ENCODE assay signal across 27 cellular contexts in genomic region chr17:6462692-6463091, GRCh38. TPM values are rescaled to one million over a fixed set of nuclear protein-coding genes. Genes with fewer than 3 reads are reported as not detected.
DNase-seq lines count a peak whose midpoint lies in the region; ATAC-seq, FAIRE-seq and TF ChIP-seq lines count a peak whose summit lies in the region.
"Had no signal": no experiment of that assay in that cellular context is flagged by ENCODE, and none has a peak within 500 bp of the region (broad histone marks: within the 10 kb centered on the region; RNA-seq: fewer than 3 reads in every experiment).

No MANE protein-coding gene starts in this region.

- H4K91ac ChIP-seq in H1 (replicated peaks; ENCODE audit: insufficient read length, low read length) (peak overlapping the region; percentile 70), neuronal stem cell (ENCODE audit: low read depth, low read length, poor library complexity) (no peak overlapping the region)

- ATAC-seq in Right ventricle myocardium inferior, result no peak
- ATAC-seq in right cardiac atrium, result no peak
- no peak for ATAC-seq in GM18873 (IDR thresholded peaks at IDR 0.05; ENCODE audit: low FRiP score, unreplicated experiment)

- no peaks in the 10 kb centered on the region for H3K79me2 ChIP-seq in H1 (ENCODE audit: control insufficient read depth in 1 of 2, insufficient read depth in 2 of 2, low read length in 2 of 2)

- H3K14ac ChIP-seq in H1 (ENCODE audit: insufficient read length) (no peak overlapping the region), neuronal stem cell (ENCODE audit: low read length) (no peak overlapping the region)

- H3K36me3 ChIP-seq in H1 (ENCODE audit: control insufficient read depth in 2 of 4, insufficient read depth in 4 of 4, low read length in 3 of 4) (no peaks in the 10 kb centered on the region), neuronal stem cell (replicated peaks in 1 of 2; ENCODE audit: control insufficient read depth in 2 of 2, insufficient read depth in 2 of 2, low read length in 2 of 2) (no peaks in the 10 kb centered on the region)

- H3K9me3 ChIP-seq in right cardiac atrium (ENCODE audit: control insufficient read depth, low read length) (no peaks in the 10 kb centered on the region), H1 (ENCODE audit: insufficient read depth in 2 of 2, low read depth in 1 of 2, low read length in 1 of 2) (no peaks in the 10 kb centered on the region), neuronal stem cell (replicated peaks in 1 of 2; ENCODE audit: control insufficient read depth in 2 of 2, insufficient read depth in 1 of 2, low read depth in 1 of 2, low read length in 2 of 2) (peaks cover 0 to 5% of the 10 kb centered on the region in 2 donors)

- no peaks in the 10 kb centered on the region for H4K20me1 ChIP-seq in H1 (replicated peaks in 1 of 2; ENCODE audit: control insufficient read depth in 1 of 2, insufficient read depth in 2 of 2, low read length in 2 of 2)

- no peak overlapping the region for H2AK5ac ChIP-seq in H1 (ENCODE audit: low read depth, low read length)
- peak overlapping the region; percentile 93 for H2AK5ac ChIP-seq in neuronal stem cell (ENCODE audit: low read depth, low read length)

- H3K23ac ChIP-seq in H1 (ENCODE audit: insufficient read length) (no peak overlapping the region), neuronal stem cell (ENCODE audit: low read depth, low read length, poor library complexity) (no peak overlapping the region)

- CTCF ChIA-PET in H1 (lab: Charles Lee; ENCODE audit: partially characterized antibody), result interaction anchor here (0.7 to 8.3 kb wide), 7 partner anchors 8 to 186 kb away, joined by 3 to 68 read pairs (median 3); no protein-coding TSS in a partner anchor

- H2BK120ac ChIP-seq in H1 (replicated peaks; ENCODE audit: low read depth, low read length) (no peak overlapping the region), neuronal stem cell (ENCODE audit: low read depth, low read length) (no peak overlapping the region)

- no peak overlapping the region for H4K5ac ChIP-seq in H1 (ENCODE audit: insufficient read length, low read depth, low read length)

- no peak overlapping the region for H2BK12ac ChIP-seq in H1 (ENCODE audit: low read depth, low read length)
- peak overlapping the region; percentile 47 for H2BK12ac ChIP-seq in neuronal stem cell (ENCODE audit: low read length)

- no peaks in the 10 kb centered on the region for H3K4me1 ChIP-seq in right cardiac atrium (ENCODE audit: control insufficient read depth, insufficient read depth, low read length)
- H3K4me1 ChIP-seq in H1 (replicated peaks in 1 of 4; ENCODE audit: control insufficient read depth in 3 of 4, insufficient read depth in 4 of 4, low read length in 3 of 4), result peaks cover 4 to 24% (median 17%) of the 10 kb centered on the region in 4 experiments
- H3K4me1 ChIP-seq in neuronal stem cell (ENCODE audit: control insufficient read depth in 2 of 2, insufficient read depth in 1 of 2, low read depth in 1 of 2, low read length in 2 of 2), result peaks cover 22 to 24% of the 10 kb centered on the region in 2 donors

- no peaks in the 10 kb centered on the region for H3K23me2 ChIP-seq in H1 (ENCODE audit: low read depth, low read length)

- H3K18ac ChIP-seq in H1 (ENCODE audit: extremely low read depth, low read length) (no peak overlapping the region; the same call in 1 of the 2 replicates), neuronal stem cell (ENCODE audit: low read length) (peak overlapping the region; percentile 87)

- intact Hi-C loops in Right ventricle myocardium inferior (cut with DNase I) (no loop called here), right cardiac atrium (cut with DNase I) (no loop called here)

- no peak overlapping the region for H2BK20ac ChIP-seq in H1 (ENCODE audit: low read length)

- TF ChIP-seq CTCF in H1 (IDR thresholded peaks at IDR 0.05; ENCODE audit: control extremely low read depth in 1 of 3, insufficient read depth in 1 of 3, low read depth in 1 of 3, low read length in 3 of 3), result no peak

- H3K27me3 ChIP-seq in right cardiac atrium (ENCODE audit: control insufficient read depth, insufficient read depth), result no peaks in the 10 kb centered on the region
- no peaks in the 10 kb centered on the region; a peak in 2 of 7 replicates for H3K27me3 ChIP-seq in H1 (replicated peaks in 1 of 4; ENCODE audit: control insufficient read depth in 3 of 4, extremely low read depth in 1 of 4, insufficient read depth in 3 of 4, low read length in 3 of 4)
- no peaks in the 10 kb centered on the region for H3K27me3 ChIP-seq in neuronal stem cell (ENCODE audit: control insufficient read depth in 3 of 3, insufficient read depth in 3 of 3, low read depth in 1 of 3, low read length in 3 of 3)

- H2AFZ ChIP-seq in H1 (ENCODE audit: low read length) (no peak overlapping the region), neuronal stem cell (ENCODE audit: low read length) (no peak overlapping the region)
- H2AFZ ChIP-seq: PC-9 had no signal

- no peak overlapping the region for H3K4me3 ChIP-seq in right cardiac atrium (ENCODE audit: low read length)
- H3K4me3 ChIP-seq in H1 (ENCODE audit: extremely low read depth in 1 of 4, insufficient read depth in 2 of 4, low read depth in 3 of 4, low read length in 4 of 4), result no peak overlapping the region
- H3K4me3 ChIP-seq in neuronal stem cell (ENCODE audit: low read length in 2 of 2), result no peak overlapping the region
- H3K4me3 ChIP-seq: PC-9 had no signal

- no peak for TF ChIP-seq RAD21 in H1 (IDR thresholded peaks at IDR 0.05 in 1 of 2, conservative IDR thresholded peaks at IDR 0.05 in 1 of 2; ENCODE audit: low read depth in 2 of 2, low read length in 2 of 2)

- TF ChIP-seq POLR2A in H1 (IDR thresholded peaks at IDR 0.05; ENCODE audit: control extremely low read depth in 1 of 2, low read depth in 2 of 2, low read length in 2 of 2), result no peak

- DNase-seq in Right ventricle myocardium inferior (ENCODE audit: missing footprints) (peak; percentile 3), right cardiac atrium (no peak), H1 (ENCODE audit: low read depth in 1 of 2, low spot score in 2 of 2) (no peak), neuronal stem cell (ENCODE audit: low spot score) (no peak), HuH-7 (ENCODE audit: low spot score) (no peak), NCI-H2171 treated with DMSO at 0.1 percent for 48 hours (lab: John Stamatoyannopoulos, UW) (no peak)
- DNase-seq: ACHN; CD4-positive, CD25-positive, alpha-beta regulatory T cell; DMS153; DND-41; H7; NCI-H1092; NCI-H1417 treated with DMSO at 0.1 percent for 48 hours; NCI-H1694 treated with DMSO at 0.1 percent for 48 hours; NCI-H2081; NCI-H2171; NCI-H345; NCI-H510A treated with DMSO at 0.1 percent for 48 hours; NCI-H748 treated with DMSO at 0.1 percent for 48 hours; PC-9; SHP77 had no signal

- no peak for FAIRE-seq in H1 (lab: Jason Lieb, UNC)

- H3K4me2 ChIP-seq in H1 (ENCODE audit: insufficient read depth in 1 of 2, low read depth in 2 of 2, low read length in 2 of 2), result 0 out of 4 replicates have a peak overlapping the region, but pooled peaks of 1 of the 2 experiments have one; percentile 32
- H3K4me2 ChIP-seq in neuronal stem cell (ENCODE audit: insufficient read depth, low read length, poor library complexity, severe bottlenecking), result no peak overlapping the region
- H3K4me2 ChIP-seq: PC-9 had no signal

- TF ChIP-seq EP300 in H1 (IDR thresholded peaks at IDR 0.05; ENCODE audit: borderline replicate concordance in 1 of 2, low read depth in 2 of 2, low read length in 2 of 2), result no peak

- no peak overlapping the region for H4K8ac ChIP-seq in H1 (ENCODE audit: extremely low read depth, insufficient read depth, low read length)
- H4K8ac ChIP-seq in neuronal stem cell (ENCODE audit: low read depth, low read length), result no peak overlapping the region

- no peak overlapping the region for H2BK5ac ChIP-seq in H1 (ENCODE audit: low read depth, low read length)
- H2BK5ac ChIP-seq in neuronal stem cell (ENCODE audit: low read length), result peak overlapping the region; percentile 55

- no peak overlapping the region for H3K9ac ChIP-seq in H1 (replicated peaks in 1 of 4; ENCODE audit: extremely low read depth in 1 of 4, low read depth in 3 of 4, low read length in 3 of 4)
- H3K9ac ChIP-seq in neuronal stem cell (ENCODE audit: low read depth, low read length, poor library complexity), result no peak overlapping the region

- no peak overlapping the region for H3K56ac ChIP-seq in H1 (replicated peaks; ENCODE audit: insufficient read length, low read depth, low read length)

- POLR2A ChIA-PET in H1 (lab: Charles Lee; ENCODE audit: partially characterized antibody), result interaction anchor here (0.7 to 7.4 kb wide), 7 partner anchors 8 to 97 kb away, joined by 3 to 34 read pairs (median 4); partner anchors contain the start of gene PIMREG

- H3K27ac ChIP-seq in right cardiac atrium (ENCODE audit: low read length), result no peak overlapping the region
- no peak overlapping the region; the same call in 1 of the 2 replicates for H3K27ac ChIP-seq in H1 (ENCODE audit: low read depth, low read length)
- H3K27ac ChIP-seq in neuronal stem cell (replicated peaks; ENCODE audit: low read length), result no peak overlapping the region
- H3K27ac ChIP-seq: 22Rv1, PC-9 had no signal

- no peaks in the 10 kb centered on the region for H3K79me1 ChIP-seq in H1 (ENCODE audit: low read depth, low read length)
- no peaks in the 10 kb centered on the region for H3K79me1 ChIP-seq in neuronal stem cell (ENCODE audit: low read depth, low read length)

- H2BK15ac ChIP-seq in H1 (ENCODE audit: low read length) (peak overlapping the region; percentile 88; the same call in 1 of the 2 replicates), neuronal stem cell (ENCODE audit: low read length) (no peak overlapping the region)

- 84% methylated on average over 2 of the region's 2 CpGs for WGBS in right cardiac atrium
- 81% methylated on average over 2 of the region's 2 CpGs; no CpG with 5 or more reads in 1 of the 2 experiments for WGBS in H1 (ENCODE audit: extremely low coverage in 1 of 2, insufficient coverage in 1 of 2, insufficient read length in 1 of 2, insufficient replicate concordance in 2 of 2, low coverage in 1 of 2, low lambda C conversion rate in 2 of 2, missing lambda C conversion rate in 1 of 2), 2 experiments
- WGBS in neuronal stem cell (ENCODE audit: extremely low coverage in 2 of 2, insufficient read length in 2 of 2, insufficient replicate concordance in 1 of 2), 2 donors, result no CpG with 5 or more reads among the region's 2 CpGs

- peak overlapping the region; percentile 32 for H3K4ac ChIP-seq in H1 (replicated peaks; ENCODE audit: insufficient read length, low read depth, low read length)
- no peak overlapping the region for H3K4ac ChIP-seq in neuronal stem cell (ENCODE audit: low read length)

RNA-seq across cellular contexts. Expression of gene PIMREG, which starts 18.4 kb away (rescaled TPM):
- total RNA-seq in Right ventricle myocardium inferior (0.60 TPM), right cardiac atrium (under 1 TPM in 3 of 4 donors, not detected in 1; 0.38 to 0.54 (median 0.49) TPM)
- polyA plus RNA-seq in right cardiac atrium (0.18 TPM), H1 (2011; rRNA removed) (126 and 148 TPM in 2 replicates)
- total RNA-seq in H1 (2021; fragmentation: NEBNext Ultra II Directional; extraction: Animal tissue kit (Norgen Biotek cat#: 25700)), result 133 and 143 TPM in 2 replicates
- polyA plus RNA-seq in H1 (2011; cell fraction: cytosol; rRNA removed), result 154 TPM
- 223 TPM for polyA plus RNA-seq in H1 (2011; cell fraction: nucleus; rRNA removed)
- polyA plus RNA-seq in H1 (2012, experiment 1 of 2), result 83.9 to 119 TPM (median 107 TPM) in 4 replicates
- 116 TPM for polyA plus RNA-seq in H1 (2012, experiment 2 of 2)
- polyA plus RNA-seq in H1 (2013, experiment 1 of 2), result 64.4 TPM
- polyA plus RNA-seq in H1 (2013, experiment 2 of 2), result 62.7 TPM
- 55.3 and 66.3 TPM in 2 replicates for polyA minus RNA-seq in H1 (2011; rRNA and poly(A)+ RNA removed)
- 56.3 TPM for polyA minus RNA-seq in H1 (2011; cell fraction: cytosol; rRNA and poly(A)+ RNA removed)
- 68.8 TPM for polyA minus RNA-seq in H1 (2011; cell fraction: nucleus; rRNA and poly(A)+ RNA removed)
- 103 TPM for polyA plus RNA-seq in neuronal stem cell (2013, experiment 1 of 2)
- polyA plus RNA-seq in neuronal stem cell (2013, experiment 2 of 2), result 98.6 TPM
- total RNA-seq: CD4-positive, CD25-positive, alpha-beta regulatory T cell had no signal
- polyA plus RNA-seq: IgD-negative memory B cell had no signal

RNA-seq across cellular contexts. Expression of gene AIPL1, which starts 27.8 kb away (rescaled TPM):
- not detected for total RNA-seq in Right ventricle myocardium inferior
- not detected for total RNA-seq in right cardiac atrium
- not detected for polyA plus RNA-seq in right cardiac atrium
- total RNA-seq in H1 (2021; fragmentation: NEBNext Ultra II Directional; extraction: Animal tissue kit (Norgen Biotek cat#: 25700)), result 0.71 TPM in 1 of 2 replicates, not detected in the other
- polyA plus RNA-seq in H1 (2011; rRNA removed), result 0.56 and 0.89 TPM in 2 replicates
- polyA plus RNA-seq in H1 (2011; cell fraction: cytosol; rRNA removed), result 1.6 TPM
- polyA plus RNA-seq in H1 (2011; cell fraction: nucleus; rRNA removed), result 0.78 TPM
- polyA plus RNA-seq in H1 (2012, experiment 1 of 2), result 0.22 to 0.55 TPM (median 0.40 TPM) in 4 replicates
- 0.09 TPM for polyA plus RNA-seq in H1 (2012, experiment 2 of 2)
- polyA plus RNA-seq in H1 (2013, experiment 1 of 2), result 0.14 TPM
- polyA plus RNA-seq in H1 (2013, experiment 2 of 2), result 0.29 TPM
- 0.20 and 0.22 TPM in 2 replicates for polyA minus RNA-seq in H1 (2011; rRNA and poly(A)+ RNA removed)
- polyA minus RNA-seq in H1 (2011; cell fraction: cytosol; rRNA and poly(A)+ RNA removed), result not detected
- polyA minus RNA-seq in H1 (2011; cell fraction: nucleus; rRNA and poly(A)+ RNA removed), result not detected
- 0.26 TPM for polyA plus RNA-seq in neuronal stem cell (2013, experiment 1 of 2)
- polyA plus RNA-seq in neuronal stem cell (2013, experiment 2 of 2), result 0.35 TPM
- total RNA-seq: CD4-positive, CD25-positive, alpha-beta regulatory T cell; PC-9; RPMI7951; SK-MEL-5 had no signal
- polyA plus RNA-seq: BJ; CD4-positive, CD25-positive, alpha-beta regulatory T cell; IgD-negative memory B cell had no signal

Comparison
In these comparisons a context has a peak if more than half of its experiments do, and no peak if none do; other contexts are left out.
1. RNA of gene PIMREG, which starts 18.4 kb away (total RNA-seq): 133 to 143 TPM in H1; 0.60 TPM in Right ventricle myocardium inferior (single experiment) and 0.38 to 0.54 TPM in right cardiac atrium; every median in the first group is over 10 times any median in the second.